ENCODE assay signal across 19 cellular contexts in the genomic region with DNA sequence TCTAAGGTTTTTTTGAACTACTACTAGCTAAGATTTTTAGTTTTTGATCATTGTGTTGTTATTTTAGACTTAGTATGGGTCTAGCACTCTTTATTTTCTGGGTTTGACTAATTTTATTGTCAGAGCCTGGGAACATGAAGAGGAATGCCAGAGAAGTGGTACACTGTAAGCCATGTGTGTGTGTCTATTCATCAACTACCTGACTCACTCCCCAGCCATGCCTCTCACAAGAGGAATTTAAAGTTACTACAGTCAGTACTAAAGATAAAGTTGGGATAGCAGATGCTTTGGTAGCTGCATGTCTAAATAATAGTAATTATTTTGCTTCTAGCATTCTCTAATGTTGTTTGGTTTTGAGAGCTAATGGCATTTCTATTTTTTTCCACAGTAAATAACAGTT.
DNase-seq lines count a peak whose midpoint lies in the region; ATAC-seq and TF ChIP-seq lines count a peak whose summit lies in the region.
"Had no signal": no experiment of that assay in that cellular context is flagged by ENCODE, and none has a peak within 500 bp of the region (broad histone marks: within the 10 kb centered on the region; RNA-seq: fewer than 3 reads in every experiment).

No MANE protein-coding gene starts in this region.

- no peak overlapping the region for H4K91ac ChIP-seq in mesenchymal stem cell (ENCODE audit: low read length)

- H3K9me3 ChIP-seq in MG63, result peaks cover 2% of the 10 kb centered on the region
- peaks cover 12% of the 10 kb centered on the region for H3K9me3 ChIP-seq in mesenchymal stem cell (ENCODE audit: control insufficient read depth, low read length)
- H3K9me3 ChIP-seq: BE2C, testis had no signal

- no peak overlapping the region for H2BK120ac ChIP-seq in mesenchymal stem cell (ENCODE audit: low read depth, low read length)

- no peak overlapping the region for H2AK5ac ChIP-seq in mesenchymal stem cell (ENCODE audit: low read length, severe bottlenecking)

- H3K14ac ChIP-seq in mesenchymal stem cell (ENCODE audit: low read length in 2 of 2), result no peak overlapping the region

- no peak for ATAC-seq in HG02981 (IDR thresholded peaks at IDR 0.05; ENCODE audit: unreplicated experiment)
- ATAC-seq: activated CD8-positive, alpha-beta T cell treated with anti-CD3 and anti-CD28 coated beads for 36 hours had no signal

- H3K4ac ChIP-seq in mesenchymal stem cell (ENCODE audit: low read depth in 1 of 2, low read length in 2 of 2), result no peak overlapping the region

- no peak for TF ChIP-seq CTCF in AG10803 (conservative IDR thresholded peaks at IDR 0.05; ENCODE audit: low read length)
- TF ChIP-seq CTCF in choroid plexus epithelial cell (conservative IDR thresholded peaks at IDR 0.05; ENCODE audit: low read depth, low read length), result no peak

- H3K27me3 ChIP-seq in MG63 (no peaks in the 10 kb centered on the region), mesenchymal stem cell (ENCODE audit: control insufficient read depth in 1 of 2, insufficient read depth in 1 of 2, low read length in 2 of 2) (no peaks in the 10 kb centered on the region)
- H3K27me3 ChIP-seq: BE2C, neural progenitor cell, right atrium auricular region, testis had no signal

- no peaks in the 10 kb centered on the region for H3K36me3 ChIP-seq in MG63
- H3K36me3 ChIP-seq in mesenchymal stem cell (ENCODE audit: control insufficient read depth in 1 of 2, insufficient read depth in 2 of 2, low read depth in 1 of 2, low read length in 2 of 2), result no peaks in the 10 kb centered on the region
- H3K36me3 ChIP-seq: BE2C, right atrium auricular region had no signal

- no peak overlapping the region for H3K18ac ChIP-seq in mesenchymal stem cell (ENCODE audit: low read depth in 1 of 2, low read length in 2 of 2)

- H3K4me3 ChIP-seq in AG10803 (ENCODE audit: low read length) (no peak overlapping the region), MG63 (no peak overlapping the region), choroid plexus epithelial cell (ENCODE audit: low read depth, low read length) (no peak overlapping the region), mesenchymal stem cell (ENCODE audit: insufficient read depth in 1 of 2, low read depth in 1 of 2, low read length in 2 of 2) (no peak overlapping the region)
- H3K4me3 ChIP-seq: neural progenitor cell, right atrium auricular region, testis had no signal

- H4K8ac ChIP-seq in mesenchymal stem cell (ENCODE audit: low read length), result no peak overlapping the region

- no peak overlapping the region for H3K9ac ChIP-seq in mesenchymal stem cell (ENCODE audit: low read length)
- H3K9ac ChIP-seq: neural progenitor cell had no signal

- no peak overlapping the region for H3K4me2 ChIP-seq in mesenchymal stem cell (ENCODE audit: low read length, poor library complexity, severe bottlenecking)
- H3K4me2 ChIP-seq: neural progenitor cell had no signal

- H3K23ac ChIP-seq in mesenchymal stem cell (ENCODE audit: low read length in 2 of 2), result no peak overlapping the region

- no peak overlapping the region for H2BK15ac ChIP-seq in mesenchymal stem cell (ENCODE audit: low read depth, poor library complexity, severe bottlenecking)

- H3K79me1 ChIP-seq in mesenchymal stem cell (replicated peaks; ENCODE audit: low read length, poor library complexity, severe bottlenecking), result no peaks in the 10 kb centered on the region

- no peaks in the 10 kb centered on the region for H3K4me1 ChIP-seq in mesenchymal stem cell (ENCODE audit: control insufficient read depth, insufficient read depth, low read depth, low read length)
- H3K4me1 ChIP-seq: BE2C, neural progenitor cell, right atrium auricular region, testis had no signal

- H2BK12ac ChIP-seq in mesenchymal stem cell (ENCODE audit: low read length in 2 of 2), result no peak overlapping the region

- no peak overlapping the region for H2AFZ ChIP-seq in mesenchymal stem cell (ENCODE audit: low read depth, low read length)
- H2AFZ ChIP-seq: neural progenitor cell had no signal

- no peak overlapping the region for H2BK5ac ChIP-seq in mesenchymal stem cell (ENCODE audit: low read depth, low read length, poor library complexity, severe bottlenecking)

- DNase-seq in AG10803 (ENCODE audit: low read depth) (peak; percentile 93), MG63 (peak; percentile 28), choroid plexus epithelial cell (ENCODE audit: low read depth) (peak; percentile 72), mesenchymal stem cell (peak; percentile 57), DMS153 treated with DMSO at 0.1 percent for 48 hours (lab: John Stamatoyannopoulos, UW; ENCODE audit: unreplicated experiment) (no peak), DMS53 treated with DMSO at 0.1 percent for 48 hours (lab: John Stamatoyannopoulos, UW; ENCODE audit: unreplicated experiment) (no peak), NCI-H2107 (lab: John Stamatoyannopoulos, UW) (no peak)
- DNase-seq: activated CD8-positive, alpha-beta T cell treated with anti-CD3 and anti-CD28 coated beads for 36 hours; aorta; BE2C; dermis blood vessel endothelial cell; DMS79; NCI-H1105 treated with DMSO at 0.1 percent for 48 hours; NCI-H2227 treated with DMSO at 0.1 percent for 48 hours; stimulated activated CD4-positive, alpha-beta T cell treated with anti-CD3 and anti-CD28 coated beads, Interleukin-2, amount 100 ng/mL, for 48 hours; testis had no signal

- H3K27ac ChIP-seq in mesenchymal stem cell (ENCODE audit: low read length, poor library complexity, severe bottlenecking), result no peak overlapping the region
- H3K27ac ChIP-seq: neural progenitor cell, right atrium auricular region, testis had no signal

Comparison
In these comparisons a context has a peak if more than half of its experiments do, and no peak if none do; other contexts are left out.
1. DNase-seq: peak in AG10803 (single experiment), MG63 (single experiment), choroid plexus epithelial cell (single experiment) and mesenchymal stem cell (single experiment); none in DMS153 treated with DMSO at 0.1 percent for 48 hours (single experiment), DMS53 treated with DMSO at 0.1 percent for 48 hours (single experiment) and NCI-H2107 (single experiment).